ENCODE assay signal across 1 cellular context in genomic region chr12:132614861-132615578, GRCh38.
TF ChIP-seq lines count a peak whose summit lies in the region.

No MANE protein-coding gene starts in this region.

TF ChIP-seq in HEK293, 187 proteins besides CTCF, POLR2A, EP300 and RAD21 (continued from another document):
- TF ChIP-seq BCL6B (tag by site-specific recombination; IDR thresholded peaks at IDR 0.05) (no peak), ZNF660 (tag by site-specific recombination; IDR thresholded peaks at IDR 0.05) (peak; percentile 35; the same call in 1 of the 2 replicates), GLIS1 (tag by site-specific recombination; IDR thresholded peaks at IDR 0.05) (peak; percentile 86), PRDM10 (tag by site-specific recombination; IDR thresholded peaks at IDR 0.05) (0 out of 2 replicates have a peak, but pooled peaks have one; percentile 39), KLF16 (tag by site-specific recombination; IDR thresholded peaks at IDR 0.05) (0 out of 2 replicates have a peak, but pooled peaks have one; percentile 27), PATZ1 (tag by site-specific recombination; IDR thresholded peaks at IDR 0.05) (peak; percentile 39; the same call in 1 of the 2 replicates), EGR2 (tag by site-specific recombination; IDR thresholded peaks at IDR 0.05; ENCODE audit: low read depth) (0 out of 2 replicates have a peak, but pooled peaks have one; percentile 7), ZNF416 (tag by site-specific recombination; IDR thresholded peaks at IDR 0.05) (no peak), TRIM28 (IDR thresholded peaks at IDR 0.05; ENCODE audit: borderline replicate concordance, low read length) (peak; percentile 77; the same call in 1 of the 2 replicates), ZNF561 (tag by site-specific recombination; IDR thresholded peaks at IDR 0.05; ENCODE audit: borderline replicate concordance) (0 out of 2 replicates have a peak, but pooled peaks have one; percentile 54), ZNF404 (tag by site-specific recombination; IDR thresholded peaks at IDR 0.05) (no peak), ZNF513 (tag by site-specific recombination; IDR thresholded peaks at IDR 0.05) (no peak), ZBTB17 (tag by site-specific recombination; IDR thresholded peaks at IDR 0.05) (peak; percentile 43; the same call in 1 of the 2 replicates), ZNF146 (tag by site-specific recombination; IDR thresholded peaks at IDR 0.05) (no peak), SP7 (tag by site-specific recombination; IDR thresholded peaks at IDR 0.05) (peak; percentile 41; the same call in 1 of the 2 replicates), ZEB2 (tag by site-specific recombination; IDR thresholded peaks at IDR 0.05) (0 out of 2 replicates have a peak, but pooled peaks have one; percentile 28), ZNF654 (tag by site-specific recombination; IDR thresholded peaks at IDR 0.05; ENCODE audit: low read depth) (peak; percentile 93)
